In genomic region chr17:6654816-6655731, GRCh38 we compare ENCODE assay signal across 1 cellular context.
TF ChIP-seq lines count a peak whose summit lies in the region.

No MANE protein-coding gene starts in this region.

TF ChIP-seq in K562, 482 proteins besides CTCF, POLR2A, EP300 and RAD21:
- peak; percentile 29; the same call in 1 of the 2 replicates for TF ChIP-seq RFX1 (IDR thresholded peaks at IDR 0.05)
- no peak for TF ChIP-seq HOXB6 (CRISPR knock-in tag; IDR thresholded peaks at IDR 0.05; ENCODE audit: borderline replicate concordance)
